In the genomic region with DNA sequence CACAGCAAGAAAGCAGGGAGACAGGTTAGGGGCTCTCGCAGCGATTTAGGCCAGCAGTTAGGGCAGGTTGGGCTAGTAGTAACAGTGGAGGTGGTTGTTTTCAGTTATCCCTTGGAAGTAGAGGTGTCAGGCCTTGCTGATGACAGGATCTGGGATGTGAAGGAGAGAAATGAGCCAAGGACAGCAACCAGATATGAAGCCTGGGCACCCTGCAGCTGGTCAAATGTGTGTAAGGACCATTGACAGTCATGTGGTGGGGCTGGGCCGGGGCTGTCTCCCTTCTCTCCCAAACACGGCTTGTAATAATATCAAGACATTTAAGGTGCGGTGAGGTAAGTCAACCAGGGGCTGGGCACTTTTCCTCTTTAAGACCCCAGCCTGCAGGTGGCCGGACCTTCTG, we compare ENCODE assay signal across 24 cellular contexts.
DNase-seq lines count a peak whose midpoint lies in the region; ATAC-seq and TF ChIP-seq lines count a peak whose summit lies in the region.
"Had no signal": no experiment of that assay in that cellular context is flagged by ENCODE, and none has a peak within 500 bp of the region (broad histone marks: within the 10 kb centered on the region; RNA-seq: fewer than 3 reads in every experiment).

No MANE protein-coding gene starts in this region.

- H3K4me3 ChIP-seq in left ventricle myocardium inferior, result no peak overlapping the region
- H3K4me3 ChIP-seq in PC-9, result no peak overlapping the region
- no peak overlapping the region for H3K4me3 ChIP-seq in trophoblast cell (ENCODE audit: low read depth, low read length)

- ATAC-seq in Right ventricle myocardium inferior (peak; percentile 90), left cardiac atrium (peak; percentile 73 to 75), HG02973 (IDR thresholded peaks at IDR 0.05; ENCODE audit: unreplicated experiment) (no peak)
- ATAC-seq: HepG2 had no signal

- peak overlapping the region; percentile 100 for H2BK12ac ChIP-seq in trophoblast cell (ENCODE audit: low read length)

- H4K20me1 ChIP-seq in PC-9 (ENCODE audit: insufficient read depth), result no peaks in the 10 kb centered on the region

- CTCF ChIA-PET in PC-9 (lab: Charles Lee), result no interaction called here

- no peak overlapping the region for H3K9ac ChIP-seq in trophoblast cell (ENCODE audit: low read length)

- H3K79me2 ChIP-seq in PC-9 (ENCODE audit: low read depth), result no peaks in the 10 kb centered on the region
- H3K79me2 ChIP-seq in trophoblast cell (ENCODE audit: control insufficient read depth, insufficient read depth, low read length, poor library complexity), result peaks cover 12% of the 10 kb centered on the region

- H3K4me2 ChIP-seq in PC-9 (peak overlapping the region; percentile 41), trophoblast cell (ENCODE audit: low read length) (peak overlapping the region; percentile 15)

- no peak overlapping the region for H3K23ac ChIP-seq in trophoblast cell (ENCODE audit: low read length)

- H3F3A ChIP-seq in PC-9 (ENCODE audit: insufficient read depth, low read depth), result peaks cover 29% of the 10 kb centered on the region

- TF ChIP-seq CTCF in left ventricle myocardium inferior (IDR thresholded peaks at IDR 0.05; ENCODE audit: borderline replicate concordance), result no peak
- TF ChIP-seq CTCF in PC-9 (conservative IDR thresholded peaks at IDR 0.05), result no peak

- peak overlapping the region; percentile 72 for H2AK5ac ChIP-seq in trophoblast cell (ENCODE audit: low read length)

- no peak overlapping the region for H2AFZ ChIP-seq in PC-9
- peak overlapping the region; percentile 38 for H2AFZ ChIP-seq in trophoblast cell (ENCODE audit: insufficient read depth, low read length, poor library complexity)

- peak overlapping the region; percentile 82 for H3K4ac ChIP-seq in trophoblast cell (ENCODE audit: low read depth, low read length)

- H2BK120ac ChIP-seq in trophoblast cell (ENCODE audit: insufficient read depth, low read length, poor library complexity), result peak overlapping the region; percentile 100

- no peaks in the 10 kb centered on the region for H3K9me2 ChIP-seq in PC-9 (ENCODE audit: insufficient read depth)

- BruUV-seq in PC-9 (replicated peaks; lab: Mats Ljungman, UMichigan), result no TSS peak

- DNase-seq in Right ventricle myocardium inferior (ENCODE audit: missing footprints), result peak; percentile 72
- DNase-seq in left ventricle myocardium inferior, result no peak
- DNase-seq in PC-9, result no peak
- no peak for DNase-seq in left cardiac atrium
- no peak for DNase-seq in trophoblast cell
- DNase-seq in occipital lobe (lab: John Stamatoyannopoulos, UW), result no peak
- DNase-seq in A172 (ENCODE audit: low spot score), result no peak
- DNase-seq: CD8-positive, alpha-beta memory T cell; DMS53; GF-D8; H9; KBM-7; MM.1S; NCI-H1048; NCI-H1417 treated with DMSO at 0.1 percent for 48 hours; NCI-H187; NCI-H446 treated with DMSO at 0.1 percent for 48 hours; NCI-H526 treated with DMSO at 0.1 percent for 48 hours; RPMI8226 had no signal

- H3K27ac ChIP-seq in left ventricle myocardium inferior (replicated peaks) (no peak overlapping the region), PC-9 (peak overlapping the region; percentile 92), trophoblast cell (ENCODE audit: low read depth, low read length) (peak overlapping the region; percentile 90)
- H3K27ac ChIP-seq: 22Rv1, C4-2B, HL-60 had no signal

- H3K9me3 ChIP-seq in left ventricle myocardium inferior (replicated peaks), result no peaks in the 10 kb centered on the region
- H3K9me3 ChIP-seq in PC-9 (ENCODE audit: insufficient read depth, low read depth), result peaks cover 3% of the 10 kb centered on the region; the same call in 1 of the 2 replicates
- no peaks in the 10 kb centered on the region for H3K9me3 ChIP-seq in trophoblast cell (ENCODE audit: insufficient read depth, low read depth, low read length)

- intact Hi-C loops in Right ventricle myocardium inferior (cut with DNase I), result no loop called here
- intact Hi-C loops in left ventricle myocardium inferior (cut with micrococcal nuclease), result no loop called here
- intact Hi-C loops in PC-9 (cut with micrococcal nuclease; ENCODE audit: unreplicated experiment), result loop anchor here (1.0 to 5.0 kb wide), 8 partner anchors 39 to 319 kb away; no protein-coding TSS in a partner anchor
- intact Hi-C loops in left cardiac atrium (cut with DNase I), result no loop called here

- H4K12ac ChIP-seq in trophoblast cell (ENCODE audit: low read depth, low read length), result peak overlapping the region; percentile 14

- no peaks in the 10 kb centered on the region for H3K36me3 ChIP-seq in left ventricle myocardium inferior
- H3K36me3 ChIP-seq in PC-9 (ENCODE audit: low read depth), result no peaks in the 10 kb centered on the region
- H3K36me3 ChIP-seq in trophoblast cell (ENCODE audit: control insufficient read depth in 1 of 2, insufficient read depth in 2 of 2, low read length in 2 of 2), result peaks cover 2 to 6% of the 10 kb centered on the region in 2 experiments

- peak overlapping the region; percentile 98 for H2BK5ac ChIP-seq in trophoblast cell (ENCODE audit: low read depth, low read length, poor library complexity)

- POLR2A ChIA-PET in PC-9 (lab: Charles Lee; ENCODE audit: unreplicated experiment), result no interaction called here

- peak overlapping the region; percentile 100 for H3K14ac ChIP-seq in trophoblast cell (ENCODE audit: low read length)

- H3K27me3 ChIP-seq in left ventricle myocardium inferior (ENCODE audit: low read depth), result no peaks in the 10 kb centered on the region
- no peaks in the 10 kb centered on the region for H3K27me3 ChIP-seq in PC-9 (ENCODE audit: insufficient read depth, low read depth)
- H3K27me3 ChIP-seq in trophoblast cell (ENCODE audit: insufficient read depth, low read length), result no peaks in the 10 kb centered on the region

- H4K8ac ChIP-seq in trophoblast cell (ENCODE audit: low read depth, low read length), result peak overlapping the region; percentile 94

- no CpG with 5 or more reads among the region's 6 CpGs for WGBS in trophoblast cell (ENCODE audit: extremely low coverage, insufficient coverage, insufficient read length)

- H3K18ac ChIP-seq in trophoblast cell (ENCODE audit: low read length), result peak overlapping the region; percentile 98

- peaks cover 17% of the 10 kb centered on the region for H3K4me1 ChIP-seq in left ventricle myocardium inferior
- H3K4me1 ChIP-seq in PC-9 (replicated peaks; ENCODE audit: insufficient read depth), result peaks cover 58% of the 10 kb centered on the region
- peaks cover 23 to 36% of the 10 kb centered on the region in 2 experiments for H3K4me1 ChIP-seq in trophoblast cell (ENCODE audit: control insufficient read depth in 1 of 2, insufficient read depth in 2 of 2, low read length in 2 of 2)

- H3K79me1 ChIP-seq in trophoblast cell (ENCODE audit: low read length), result peaks cover 54% of the 10 kb centered on the region

- peak overlapping the region; percentile 100 for H4K91ac ChIP-seq in trophoblast cell (ENCODE audit: low read depth, low read length)
